Comparison of ENCODE assay signal across 15 cellular contexts in genomic region chr12:54141534-54142475, GRCh38. TPM values are rescaled to one million over a fixed set of nuclear protein-coding genes. Genes with fewer than 3 reads are reported as not detected.
DNase-seq lines count a peak whose midpoint lies in the region; ATAC-seq and TF ChIP-seq lines count a peak whose summit lies in the region.
"Had no signal": no experiment of that assay in that cellular context is flagged by ENCODE, and none has a peak within 500 bp of the region (broad histone marks: within the 10 kb centered on the region; RNA-seq: fewer than 3 reads in every experiment).

No MANE protein-coding gene starts in this region.

- H3K4me1 ChIP-seq in ACC112 (ENCODE audit: control insufficient read depth, insufficient read depth, low read length, unreplicated experiment) (peaks cover 17% of the 10 kb centered on the region), NT2/D1 (ENCODE audit: insufficient read depth, insufficient read length) (peaks cover 10% of the 10 kb centered on the region), foreskin keratinocyte (peaks cover 14% of the 10 kb centered on the region)

- no peaks in the 10 kb centered on the region for H3K9me3 Mint-ChIP-seq in activated T-helper 2 cell treated with anti-CD3 and anti-CD28 coated beads, Interferon-gamma antibody, Interleukin-2, Interleukin-4, amounts not matched to agents 10 μg/mL and 5 μg/mL and 100 μg/mL, durations not matched to agents 14 hours and 24 hours and 36 hours
- H3K9me3 Mint-ChIP-seq: H9 had no signal

- peak overlapping the region; percentile 1 for H2AFZ ChIP-seq in ACC112 (ENCODE audit: low read length, unreplicated experiment)

- no peak overlapping the region for H3K4me3 Mint-ChIP-seq in activated T-helper 2 cell treated with anti-CD3 and anti-CD28 coated beads, Interferon-gamma antibody, Interleukin-2, Interleukin-4, amounts not matched to agents 10 μg/mL and 5 μg/mL and 100 μg/mL, durations not matched to agents 14 hours and 24 hours and 36 hours (ENCODE audit: low read depth)
- H3K4me3 Mint-ChIP-seq: B cell, H9 had no signal

- H3K4me3 ChIP-seq in ACC112 (ENCODE audit: low read depth, low read length) (peak overlapping the region; percentile 3), NT2/D1 (ENCODE audit: insufficient read length, low read depth) (no peak overlapping the region)

- peak overlapping the region; percentile 16 for H3K9ac ChIP-seq in NT2/D1 (ENCODE audit: insufficient read length, low read depth)

- H3K9me3 ChIP-seq in NT2/D1 (ENCODE audit: insufficient read depth, low read length): no peaks in the 10 kb centered on the region

- ATAC-seq in foreskin keratinocyte: peak; percentile 40
- peak; percentile 70 for ATAC-seq in omental fat pad (ENCODE audit: low FRiP score)
- ATAC-seq in GM19463 (IDR thresholded peaks at IDR 0.05; ENCODE audit: unreplicated experiment): no peak

- no peak overlapping the region for H3K27ac Mint-ChIP-seq in activated T-helper 2 cell treated with anti-CD3 and anti-CD28 coated beads, Interferon-gamma antibody, Interleukin-2, Interleukin-4, amounts not matched to agents 10 μg/mL and 5 μg/mL and 100 μg/mL, durations not matched to agents 14 hours and 24 hours and 36 hours
- H3K27ac Mint-ChIP-seq: B cell, H9 had no signal

- DNase-seq in NT2/D1 (ENCODE audit: low read depth, low spot score): no peak
- DNase-seq in foreskin keratinocyte: peak in 1 of 2 donors; percentile 71
- DNase-seq in omental fat pad (ENCODE audit: low spot score): no peak
- DNase-seq in activated T-helper 2 cell treated with anti-CD3 and anti-CD28 coated beads, Interferon-gamma antibody, Interleukin-2, Interleukin-4, amounts not matched to agents 10 μg/mL and 5 μg/mL and 100 μg/mL, durations not matched to agents 14 hours and 24 hours and 36 hours (ENCODE audit: low spot score): no peak
- DNase-seq in T-helper 9 cell: no peak
- DNase-seq in T-helper 2 cell: no peak
- DNase-seq: activated T-cell treated with anti-CD3 and anti-CD28 coated beads, Interleukin-2, amount 50 U/mL, for 1 hour; caudate nucleus; H9; Karpas-422; OCI-M1; stimulated activated CD4-positive, alpha-beta T cell treated with anti-CD3 and anti-CD28 coated beads, Interleukin-15, amount 100 ng/mL, for 24 hours had no signal

- no peaks in the 10 kb centered on the region for H3K4me1 Mint-ChIP-seq in activated T-helper 2 cell treated with anti-CD3 and anti-CD28 coated beads, Interferon-gamma antibody, Interleukin-2, Interleukin-4, amounts not matched to agents 10 μg/mL and 5 μg/mL and 100 μg/mL, durations not matched to agents 14 hours and 24 hours and 36 hours (ENCODE audit: low read depth)
- H3K4me1 Mint-ChIP-seq: B cell had no signal

- no peaks in the 10 kb centered on the region for H3K36me3 Mint-ChIP-seq in activated T-helper 2 cell treated with anti-CD3 and anti-CD28 coated beads, Interferon-gamma antibody, Interleukin-2, Interleukin-4, amounts not matched to agents 10 μg/mL and 5 μg/mL and 100 μg/mL, durations not matched to agents 14 hours and 24 hours and 36 hours (ENCODE audit: low read depth)

- no peak overlapping the region; the same call in 1 of the 2 replicates for H3K27ac ChIP-seq in ACC112 (ENCODE audit: low read depth, low read length)
- no peak overlapping the region for H3K27ac ChIP-seq in foreskin keratinocyte

- H3K36me3 ChIP-seq in ACC112 (ENCODE audit: insufficient read depth, low read length) (no peaks in the 10 kb centered on the region), NT2/D1 (ENCODE audit: insufficient read depth, insufficient read length, low read length) (no peaks in the 10 kb centered on the region)

- intact Hi-C loops in activated T-helper 2 cell treated with anti-CD3 and anti-CD28 coated beads, Interferon-gamma antibody, Interleukin-2, Interleukin-4, amounts not matched to agents 10 μg/mL and 5 μg/mL and 100 μg/mL, durations not matched to agents 14 hours and 24 hours and 36 hours (cut with micrococcal nuclease): no loop called here

- TF ChIP-seq CTCF in foreskin keratinocyte (conservative IDR thresholded peaks at IDR 0.05): no peak
- TF ChIP-seq CTCF in omental fat pad (IDR thresholded peaks at IDR 0.05): no peak

- peaks cover 39% of the 10 kb centered on the region for H3K27me3 Mint-ChIP-seq in activated T-helper 2 cell treated with anti-CD3 and anti-CD28 coated beads, Interferon-gamma antibody, Interleukin-2, Interleukin-4, amounts not matched to agents 10 μg/mL and 5 μg/mL and 100 μg/mL, durations not matched to agents 14 hours and 24 hours and 36 hours (ENCODE audit: low read depth)

- no peaks in the 10 kb centered on the region for H3K27me3 ChIP-seq in ACC112 (ENCODE audit: insufficient read depth, low read length)
- peaks cover 28% of the 10 kb centered on the region for H3K27me3 ChIP-seq in NT2/D1 (ENCODE audit: insufficient read depth, insufficient read length)
- peaks cover 2% of the 10 kb centered on the region for H3K27me3 ChIP-seq in foreskin keratinocyte

- no peaks in the 10 kb centered on the region for H3K79me2 ChIP-seq in ACC112 (ENCODE audit: control insufficient read depth, insufficient read depth, low read length, unreplicated experiment)

RNA-seq across cellular contexts. Expression of gene SMUG1, which starts 47.0 kb away (rescaled TPM):
- total RNA-seq in foreskin keratinocyte: 54.7 and 58.7 TPM in 2 replicates
- 73.3 and 80.9 TPM in 2 replicates for polyA plus RNA-seq in foreskin keratinocyte
- total RNA-seq in omental fat pad: 10 to 100 TPM; 17.2 to 46.5 (median 36.7) TPM
- total RNA-seq in activated T-helper 2 cell treated with anti-CD3 and anti-CD28 coated beads, Interferon-gamma antibody, Interleukin-2, Interleukin-4, amounts not matched to agents 10 μg/mL and 5 μg/mL and 100 μg/mL, durations not matched to agents 14 hours and 24 hours and 36 hours: 26.9 and 31.1 TPM in 2 replicates
